In the genomic region with DNA sequence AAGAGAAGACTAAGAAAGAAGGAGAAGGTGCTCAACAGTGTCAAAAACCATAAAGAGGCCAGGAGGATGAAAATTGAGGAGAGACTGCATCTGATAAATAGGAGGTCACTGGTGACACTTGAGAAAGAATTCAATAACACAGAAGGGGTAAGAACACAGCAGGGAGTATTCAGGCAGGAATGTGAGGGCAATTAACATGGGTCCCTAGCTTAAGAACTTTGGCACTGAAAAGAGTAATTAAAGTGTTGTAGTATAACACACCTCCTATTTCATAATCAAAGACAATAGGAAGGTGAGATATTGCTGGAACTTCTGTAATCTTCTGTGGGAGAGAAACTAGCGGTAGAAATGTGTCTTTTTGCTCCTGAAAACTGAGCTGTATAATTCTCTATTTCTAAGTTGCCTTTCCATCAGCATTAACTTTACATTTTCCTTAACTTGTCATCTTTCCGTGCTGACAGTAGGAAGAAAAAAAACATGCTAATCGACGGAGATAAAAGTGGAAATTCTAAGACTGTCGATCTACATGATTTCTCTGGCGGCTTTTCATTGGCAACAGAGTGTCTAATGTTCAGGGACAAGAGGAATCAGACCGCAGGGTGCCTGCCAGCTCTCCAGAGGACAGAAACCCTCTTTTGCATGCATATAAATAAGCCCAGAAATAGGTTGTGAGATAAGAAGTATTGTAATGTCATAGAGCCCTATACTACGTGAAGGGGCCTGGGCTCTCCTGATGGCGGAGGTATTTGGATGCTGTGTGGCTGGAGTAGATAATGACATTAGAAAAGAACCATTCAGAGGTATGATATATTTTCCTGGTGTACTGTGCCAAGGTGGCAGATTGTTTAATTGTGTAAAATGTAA, we compare ENCODE assay signal across 24 cellular contexts.
DNase-seq lines count a peak whose midpoint lies in the region; ATAC-seq, FAIRE-seq and TF ChIP-seq lines count a peak whose summit lies in the region.
"Had no signal": no experiment of that assay in that cellular context is flagged by ENCODE, and none has a peak within 500 bp of the region (broad histone marks: within the 10 kb centered on the region; RNA-seq: fewer than 3 reads in every experiment).

No MANE protein-coding gene starts in this region.

- no peak overlapping the region for H3K4me3 ChIP-seq in right atrium auricular region
- no peak overlapping the region for H3K4me3 ChIP-seq in right cardiac atrium (ENCODE audit: low read length)
- H3K4me3 ChIP-seq: BLaER1, SJSA1 had no signal

- H3K27me3 ChIP-seq in right atrium auricular region (no peaks in the 10 kb centered on the region), right cardiac atrium (ENCODE audit: control insufficient read depth, insufficient read depth) (no peaks in the 10 kb centered on the region)
- H3K27me3 ChIP-seq: BLaER1, SJSA1 had no signal

- H3K9me3 ChIP-seq in right atrium auricular region: no peaks in the 10 kb centered on the region
- H3K9me3 ChIP-seq in right cardiac atrium (ENCODE audit: control insufficient read depth, low read length): no peaks in the 10 kb centered on the region
- H3K9me3 ChIP-seq: BLaER1, SJSA1 had no signal

- H3K4me1 ChIP-seq in right atrium auricular region (no peaks in the 10 kb centered on the region), right cardiac atrium (ENCODE audit: control insufficient read depth, insufficient read depth, low read length) (no peaks in the 10 kb centered on the region)
- H3K4me1 ChIP-seq: BLaER1, SJSA1 had no signal

- TF ChIP-seq CTCF in right atrium auricular region (IDR thresholded peaks at IDR 0.05): no peak

- intact Hi-C loops in Right ventricle myocardium inferior (cut with DNase I) (no loop called here), right cardiac atrium (cut with DNase I) (no loop called here)

- H3K27ac ChIP-seq in right atrium auricular region (no peak overlapping the region), right cardiac atrium (ENCODE audit: low read length) (no peak overlapping the region)
- H3K27ac ChIP-seq: 22Rv1, BLaER1, KMS-11, SJSA1 had no signal

- peak; percentile 76 for ATAC-seq in Right ventricle myocardium inferior
- ATAC-seq in right cardiac atrium: peak in 1 of 2 donors; percentile 47
- ATAC-seq in GM18517 (IDR thresholded peaks at IDR 0.05; ENCODE audit: unreplicated experiment): no peak
- ATAC-seq: HepG2 had no signal

- FAIRE-seq in urothelium cell line (lab: Jason Lieb, UNC): peak; percentile 63
- FAIRE-seq: D721Med, HepG2 had no signal

- H3K36me3 ChIP-seq in right atrium auricular region: no peaks in the 10 kb centered on the region
- H3K36me3 ChIP-seq: BLaER1, SJSA1 had no signal

- 54% methylated on average over 9 of the region's 9 CpGs for WGBS in right cardiac atrium

- DNase-seq in Right ventricle myocardium inferior (ENCODE audit: missing footprints) (peak; percentile 60), right atrium auricular region (ENCODE audit: low spot score) (no peak), astrocyte of the hippocampus (ENCODE audit: low read depth, low spot score) (peak; percentile 7), right cardiac atrium (peak in 2 of 3 donors; percentile 22 to 27), urothelium cell line (ENCODE audit: low spot score) (no peak), SIG-M5 (lab: John Stamatoyannopoulos, UW) (no peak), SKM-1 (lab: John Stamatoyannopoulos, UW; ENCODE audit: unreplicated experiment) (no peak)
- DNase-seq: CD8-positive, alpha-beta memory T cell; DMS79; NCI-H1048; NCI-H146; NCI-H2081; NCI-H2227 treated with DMSO at 0.1 percent for 48 hours; NCI-H524 treated with DMSO at 0.1 percent for 48 hours; NK-92 treated with Interleukin-12 subunit alpha and Interleukin-12 subunit beta, amount 100 ng/mL, for 24 hours; OCI-M1; RPMI8226 had no signal

Comparison
In these comparisons a context has a peak if more than half of its experiments do, and no peak if none do; other contexts are left out.
1. DNase-seq: peak in Right ventricle myocardium inferior (single experiment), astrocyte of the hippocampus (single experiment) and right cardiac atrium (2 of 3); none in right atrium auricular region (single experiment), urothelium cell line (single experiment), SIG-M5 (single experiment) and SKM-1 (single experiment).